Comparison of ENCODE assay signal across 14 cellular contexts in the genomic region with DNA sequence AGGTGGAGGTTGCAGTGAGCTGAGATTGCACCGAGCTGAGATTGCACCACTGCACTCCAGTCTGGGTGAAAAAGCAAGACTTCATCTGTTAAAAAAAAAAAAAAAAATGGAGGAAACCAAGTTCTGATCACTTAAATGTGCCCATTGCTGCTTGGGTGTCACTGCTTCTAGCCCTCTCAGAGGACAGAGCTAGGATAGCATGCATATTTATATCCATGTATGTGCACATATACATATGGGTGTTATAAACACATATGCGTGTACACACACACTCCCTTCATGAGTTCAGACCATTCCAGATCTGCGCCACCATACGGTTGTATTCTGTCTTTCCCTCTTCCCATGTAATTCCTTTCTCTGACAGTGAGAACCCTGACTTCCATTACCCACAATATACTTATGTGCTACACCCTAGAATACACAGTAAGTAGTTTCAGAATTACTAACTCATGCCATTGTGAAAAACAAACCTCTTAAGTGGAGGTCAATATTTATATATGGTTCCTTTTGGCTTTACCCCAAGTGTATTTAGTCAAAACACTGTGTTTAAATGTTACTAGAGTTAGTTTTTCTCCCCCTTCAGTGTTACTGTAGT.
DNase-seq lines count a peak whose midpoint lies in the region; ATAC-seq and TF ChIP-seq lines count a peak whose summit lies in the region.
"Had no signal": no experiment of that assay in that cellular context is flagged by ENCODE, and none has a peak within 500 bp of the region (broad histone marks: within the 10 kb centered on the region; RNA-seq: fewer than 3 reads in every experiment).

No MANE protein-coding gene starts in this region.

- no peaks in the 10 kb centered on the region for H3F3A ChIP-seq in MM.1S (ENCODE audit: insufficient read depth, low read length)

- DNase-seq in MM.1S: no peak
- DNase-seq in mucosa of descending colon: no peak
- DNase-seq in left ventricle myocardium inferior: no peak
- DNase-seq in DMS 273 treated with DMSO at 0.1 percent for 48 hours (lab: John Stamatoyannopoulos, UW): no peak
- no peak for DNase-seq in foreskin melanocyte
- DNase-seq: activated T-cell treated with anti-CD3 and anti-CD28 coated beads, Interleukin-2, amount 50 U/mL, for 1 hour; amygdala; cortex of kidney; NCI-H187 treated with DMSO at 0.1 percent for 48 hours; occipital lobe; OCI-M1 had no signal

- peak; percentile 93 for ATAC-seq in GM18868 (IDR thresholded peaks at IDR 0.05; ENCODE audit: unreplicated experiment)
- peak; percentile 81 for ATAC-seq in GM21786 (IDR thresholded peaks at IDR 0.05; ENCODE audit: unreplicated experiment)
- peak; percentile 35 for ATAC-seq in mucosa of descending colon
- ATAC-seq: activated CD4-positive, CD25-positive, alpha-beta regulatory T cell treated with anti-CD3 and anti-CD28 coated beads, Interleukin-2, amount 50 U/mL, for 24 hours had no signal

- no peaks in the 10 kb centered on the region for H3K79me2 ChIP-seq in MM.1S (ENCODE audit: low read length)

- intact Hi-C loops in mucosa of descending colon (cut with DNase I, micrococcal nuclease) (no loop called here), left ventricle myocardium inferior (cut with micrococcal nuclease) (no loop called here)

- H3K27me3 ChIP-seq in MM.1S (replicated peaks; ENCODE audit: insufficient read depth, low read length): no peaks in the 10 kb centered on the region
- H3K27me3 ChIP-seq in left ventricle myocardium inferior (ENCODE audit: low read depth): no peaks in the 10 kb centered on the region

- no peak overlapping the region for H3K9ac ChIP-seq in MM.1S (ENCODE audit: low read length)

- H3K27ac ChIP-seq in MM.1S (ENCODE audit: low read length) (no peak overlapping the region), left ventricle myocardium inferior (replicated peaks) (no peak overlapping the region)

- no peaks in the 10 kb centered on the region for H3K9me3 ChIP-seq in MM.1S (replicated peaks; ENCODE audit: insufficient read depth, low read length)
- H3K9me3 ChIP-seq in mucosa of descending colon: no peaks in the 10 kb centered on the region
- no peaks in the 10 kb centered on the region for H3K9me3 ChIP-seq in left ventricle myocardium inferior (replicated peaks)

- 0 out of 2 replicates have a peak overlapping the region, but pooled peaks have one; percentile 26 for H3K4me2 ChIP-seq in MM.1S (ENCODE audit: low read depth, low read length)

- H3K4me1 ChIP-seq in MM.1S (ENCODE audit: low read length) (peaks cover 18% of the 10 kb centered on the region), mucosa of descending colon (ENCODE audit: low read depth) (no peaks in the 10 kb centered on the region), left ventricle myocardium inferior (peaks cover 16% of the 10 kb centered on the region)

- H3K36me3 ChIP-seq in MM.1S (replicated peaks; ENCODE audit: insufficient read depth, low read length) (no peaks in the 10 kb centered on the region), mucosa of descending colon (ENCODE audit: low read depth) (no peaks in the 10 kb centered on the region), left ventricle myocardium inferior (peaks cover 39% of the 10 kb centered on the region)

- no peak overlapping the region for H3K4me3 ChIP-seq in MM.1S (ENCODE audit: low read length)
- H3K4me3 ChIP-seq in mucosa of descending colon: no peak overlapping the region
- H3K4me3 ChIP-seq in left ventricle myocardium inferior: no peak overlapping the region

- no peaks in the 10 kb centered on the region for H3K9me2 ChIP-seq in MM.1S (replicated peaks; ENCODE audit: insufficient read depth, low read length)

- H2AFZ ChIP-seq in MM.1S (ENCODE audit: low read length): no peak overlapping the region

- no peak for TF ChIP-seq CTCF in MM.1S (IDR thresholded peaks at IDR 0.05; ENCODE audit: low read length)
- TF ChIP-seq CTCF in mucosa of descending colon (IDR thresholded peaks at IDR 0.05): no peak
- no peak for TF ChIP-seq CTCF in left ventricle myocardium inferior (IDR thresholded peaks at IDR 0.05; ENCODE audit: borderline replicate concordance)

- H4K20me1 ChIP-seq in MM.1S (ENCODE audit: insufficient read depth, low read length): no peaks in the 10 kb centered on the region

Comparison
In these comparisons a context has a peak if more than half of its experiments do, and no peak if none do; other contexts are left out.
1. ATAC-seq: peak in every context shown above with its lines; median percentile 93 in GM18868; 81 in GM21786; 35 in mucosa of descending colon.